Comparison of ENCODE assay signal across 34 cellular contexts in the genomic region with DNA sequence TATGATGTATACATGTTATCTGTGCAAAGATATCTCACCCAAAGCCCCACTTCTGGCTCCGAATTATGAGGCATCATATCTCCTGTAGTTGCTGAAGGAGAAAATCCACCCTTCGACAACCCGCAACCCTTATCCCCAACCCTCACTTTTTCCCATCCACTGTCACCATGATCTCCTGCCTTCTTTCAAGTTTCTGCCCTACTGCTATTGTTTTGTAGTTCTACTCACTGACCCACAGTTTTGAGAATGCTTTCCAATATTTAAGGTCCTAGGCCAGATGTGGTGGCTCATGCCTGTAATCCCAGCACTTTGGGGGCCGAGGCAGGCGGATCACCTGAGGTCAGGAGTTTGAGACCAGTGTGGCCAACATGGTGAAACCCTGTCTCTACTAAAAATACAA. TPM values are rescaled to one million over a fixed set of nuclear protein-coding genes. Genes with fewer than 3 reads are reported as not detected.
"Had no signal": no experiment of that assay in that cellular context is flagged by ENCODE, and none has a peak within 500 bp of the region (broad histone marks: within the 10 kb centered on the region; RNA-seq: fewer than 3 reads in every experiment).

No MANE protein-coding gene starts in this region.

- H3K9me3 Mint-ChIP-seq: activated B cell treated with CpG ODN at 0.5 μM for 24 hours; activated CD4-positive, alpha-beta memory T cell treated with anti-CD3 and anti-CD28 coated beads for 36 hours; activated CD4-positive, alpha-beta T cell treated with anti-CD3 and anti-CD28 coated beads, Interleukin-2, amount 10 ng/mL, durations not matched to agents 24 days and 14 days; activated CD8-positive, alpha-beta T cell treated with anti-CD3 and anti-CD28 coated beads for 36 hours; activated naive CD4-positive, alpha-beta T cell treated with anti-CD3 and anti-CD28 coated beads, Interleukin-2, amount 10 ng/mL, durations not matched to agents 7 days and 5 days; activated naive CD4-positive, alpha-beta T cell treated with anti-CD3 and anti-CD28 coated beads, Interleukin-2, amount 50 U/mL, for 24 hours; activated naive CD8-positive, alpha-beta T cell treated with anti-CD3 and anti-CD28 coated beads, Interleukin-2, amount 10 ng/mL, durations not matched to agents 7 days and 5 days; activated naive CD8-positive, alpha-beta T cell treated with anti-CD3 and anti-CD28 coated beads, Interleukin-2, amount 50 U/mL, for 24 hours; activated T-cell treated with anti-CD3 and anti-CD28 coated beads, Interleukin-2, amount 50 U/mL, for 24 hours; activated T-helper 2 cell treated with anti-CD3 and anti-CD28 coated beads, Interferon-gamma antibody, Interleukin-2, Interleukin-4, amounts not matched to agents 10 μg/mL and 5 μg/mL and 100 μg/mL, durations not matched to agents 14 hours and 24 hours and 36 hours; brain; central memory CD8-positive, alpha-beta T cell; T-helper 1 cell treated with Interleukin-12 subunit alpha and Interleukin-12 subunit beta and Interleukin-4 antibody, amounts not matched to agents 30 μg/mL and 1 μg/mL, for 36 hours; T-helper 2 cell treated with Interferon-gamma antibody and Interleukin-4, amounts not matched to agents 5 μg/mL and 100 μg/mL, for 36 hours had no signal

- H3K9me3 ChIP-seq: ascending aorta had no signal

- H3K27me3 ChIP-seq: ascending aorta, cardiac muscle cell had no signal

- H3K4me3 Mint-ChIP-seq: activated B cell treated with CpG ODN at 0.5 μM for 24 hours; activated CD4-positive, alpha-beta memory T cell treated with anti-CD3 and anti-CD28 coated beads for 36 hours; activated CD4-positive, alpha-beta T cell treated with anti-CD3 and anti-CD28 coated beads, Interleukin-2, amount 10 ng/mL, durations not matched to agents 24 days and 14 days; activated CD8-positive, alpha-beta T cell treated with anti-CD3 and anti-CD28 coated beads for 36 hours; activated naive CD4-positive, alpha-beta T cell treated with anti-CD3 and anti-CD28 coated beads, Interleukin-2, amount 10 ng/mL, durations not matched to agents 7 days and 5 days; activated naive CD4-positive, alpha-beta T cell treated with anti-CD3 and anti-CD28 coated beads, Interleukin-2, amount 50 U/mL, for 24 hours; activated naive CD8-positive, alpha-beta T cell; activated naive CD8-positive, alpha-beta T cell treated with anti-CD3 and anti-CD28 coated beads, Interleukin-2, amount 10 ng/mL, durations not matched to agents 7 days and 5 days; activated naive CD8-positive, alpha-beta T cell treated with anti-CD3 and anti-CD28 coated beads, Interleukin-2, amount 50 U/mL, for 24 hours; activated T-cell treated with anti-CD3 and anti-CD28 coated beads, Interleukin-2, amount 50 U/mL, for 24 hours; brain; central memory CD8-positive, alpha-beta T cell; T-helper 1 cell treated with Interleukin-12 subunit alpha and Interleukin-12 subunit beta and Interleukin-4 antibody, amounts not matched to agents 30 μg/mL and 1 μg/mL, for 36 hours; T-helper 2 cell treated with Interferon-gamma antibody and Interleukin-4, amounts not matched to agents 5 μg/mL and 100 μg/mL, for 36 hours had no signal

- H3K27me3 Mint-ChIP-seq: activated B cell treated with CpG ODN at 0.5 μM for 24 hours; activated CD4-positive, alpha-beta memory T cell treated with anti-CD3 and anti-CD28 coated beads for 36 hours; activated CD4-positive, alpha-beta T cell treated with anti-CD3 and anti-CD28 coated beads, Interleukin-2, amount 10 ng/mL, durations not matched to agents 24 days and 14 days; activated naive CD4-positive, alpha-beta T cell treated with anti-CD3 and anti-CD28 coated beads, Interleukin-2, amount 10 ng/mL, durations not matched to agents 7 days and 5 days; activated naive CD8-positive, alpha-beta T cell treated with anti-CD3 and anti-CD28 coated beads, Interleukin-2, amount 50 U/mL, for 24 hours had no signal

- H3K4me3 ChIP-seq: ascending aorta, cardiac muscle cell had no signal

- H3K36me3 ChIP-seq: ascending aorta, cardiac muscle cell had no signal

- H3K27ac Mint-ChIP-seq: activated B cell treated with CpG ODN at 0.5 μM for 24 hours; activated CD4-positive, alpha-beta memory T cell treated with anti-CD3 and anti-CD28 coated beads for 36 hours; activated CD4-positive, alpha-beta T cell treated with anti-CD3 and anti-CD28 coated beads, Interleukin-2, amount 10 ng/mL, durations not matched to agents 24 days and 14 days; activated CD8-positive, alpha-beta T cell treated with anti-CD3 and anti-CD28 coated beads for 36 hours; activated naive CD4-positive, alpha-beta T cell treated with anti-CD3 and anti-CD28 coated beads, Interleukin-2, amount 10 ng/mL, durations not matched to agents 7 days and 5 days; activated naive CD4-positive, alpha-beta T cell treated with anti-CD3 and anti-CD28 coated beads, Interleukin-2, amount 50 U/mL, for 24 hours; activated naive CD8-positive, alpha-beta T cell; activated naive CD8-positive, alpha-beta T cell treated with anti-CD3 and anti-CD28 coated beads, Interleukin-2, amount 10 ng/mL, durations not matched to agents 7 days and 5 days; activated naive CD8-positive, alpha-beta T cell treated with anti-CD3 and anti-CD28 coated beads, Interleukin-2, amount 50 U/mL, for 24 hours; activated T-cell treated with anti-CD3 and anti-CD28 coated beads, Interleukin-2, amount 50 U/mL, for 24 hours; activated T-helper 2 cell treated with anti-CD3 and anti-CD28 coated beads, Interferon-gamma antibody, Interleukin-2, Interleukin-4, amounts not matched to agents 10 μg/mL and 5 μg/mL and 100 μg/mL, durations not matched to agents 14 hours and 24 hours and 36 hours; brain; T-helper 1 cell treated with Interleukin-12 subunit alpha and Interleukin-12 subunit beta and Interleukin-4 antibody, amounts not matched to agents 30 μg/mL and 1 μg/mL, for 36 hours; T-helper 2 cell treated with Interferon-gamma antibody and Interleukin-4, amounts not matched to agents 5 μg/mL and 100 μg/mL, for 36 hours had no signal

- H3K36me3 Mint-ChIP-seq: activated CD4-positive, alpha-beta memory T cell treated with anti-CD3 and anti-CD28 coated beads for 36 hours; activated naive CD4-positive, alpha-beta T cell treated with anti-CD3 and anti-CD28 coated beads, Interleukin-2, amount 10 ng/mL, durations not matched to agents 7 days and 5 days; activated naive CD4-positive, alpha-beta T cell treated with anti-CD3 and anti-CD28 coated beads, Interleukin-2, amount 50 U/mL, for 24 hours; activated naive CD8-positive, alpha-beta T cell; activated naive CD8-positive, alpha-beta T cell treated with anti-CD3 and anti-CD28 coated beads, Interleukin-2, amount 10 ng/mL, durations not matched to agents 7 days and 5 days; brain had no signal

- H3K4me1 ChIP-seq: ascending aorta had no signal

- ATAC-seq: activated CD8-positive, alpha-beta T cell treated with anti-CD3 and anti-CD28 coated beads for 36 hours; activated naive CD8-positive, alpha-beta T cell treated with anti-CD3 and anti-CD28 coated beads, Interleukin-2, amount 50 U/mL, for 24 hours had no signal

- DNase-seq: activated B cell treated with CpG ODN at 0.5 μM for 24 hours; activated CD4-positive, alpha-beta memory T cell treated with anti-CD3 and anti-CD28 coated beads for 36 hours; activated CD4-positive, alpha-beta T cell treated with anti-CD3 and anti-CD28 coated beads for 4 hours; activated CD4-positive, alpha-beta T cell treated with anti-CD3 and anti-CD28 coated beads, Interleukin-2, amount 10 ng/mL, durations not matched to agents 24 days and 14 days; activated CD4-positive, alpha-beta T cell treated with anti-CD3 and anti-CD28 coated beads, Interleukin-2, amount 50 U/mL, for 1 hour; activated CD4-positive, alpha-beta T cell treated with anti-CD3 and anti-CD28 coated beads, Interleukin-2, amount 50 U/mL, for 4 hours; activated CD4-positive, CD25-positive, alpha-beta regulatory T cell treated with anti-CD3 and anti-CD28 coated beads, Interleukin-2, amount 50 U/mL, for 72 hours; activated CD8-positive, alpha-beta memory T cell treated with anti-CD3 and anti-CD28 coated beads, Interleukin-2, amount 50 U/mL, for 48 hours; activated CD8-positive, alpha-beta T cell treated with anti-CD3 and anti-CD28 coated beads for 36 hours; activated effector memory CD4-positive, alpha-beta T cell treated with Interleukin-2 at 50 U/mL for 16 hours; activated gamma-delta T cell; activated naive CD4-positive, alpha-beta T cell treated with anti-CD3 and anti-CD28 coated beads, Interleukin-2, amount 10 ng/mL, durations not matched to agents 7 days and 5 days; activated naive CD4-positive, alpha-beta T cell treated with Interleukin-2 at 50 U/mL for 16 hours; activated naive CD8-positive, alpha-beta T cell treated with anti-CD3 and anti-CD28 coated beads, Interleukin-2, amount 10 ng/mL, durations not matched to agents 7 days and 5 days; activated naive CD8-positive, alpha-beta T cell treated with anti-CD3 and anti-CD28 coated beads, Interleukin-2, amount 50 U/mL, for 24 hours; activated T-cell treated with anti-CD3 and anti-CD28 coated beads, Interleukin-2, amount 50 U/mL, for 24 hours; activated T-cell treated with anti-CD3 and anti-CD28 coated beads, Interleukin-2, amount 50 U/mL, for 48 hours; amygdala; anterior cingulate cortex; caudate nucleus; T-helper 1 cell; T-helper 2 cell; T-helper 9 cell had no signal

- H3K4me1 Mint-ChIP-seq: activated B cell treated with CpG ODN at 0.5 μM for 24 hours; activated CD4-positive, alpha-beta T cell treated with anti-CD3 and anti-CD28 coated beads, Interleukin-2, amount 10 ng/mL, durations not matched to agents 24 days and 14 days; activated naive CD4-positive, alpha-beta T cell treated with anti-CD3 and anti-CD28 coated beads, Interleukin-2, amount 10 ng/mL, durations not matched to agents 7 days and 5 days; activated naive CD4-positive, alpha-beta T cell treated with anti-CD3 and anti-CD28 coated beads, Interleukin-2, amount 50 U/mL, for 24 hours; activated naive CD8-positive, alpha-beta T cell treated with anti-CD3 and anti-CD28 coated beads, Interleukin-2, amount 10 ng/mL, durations not matched to agents 7 days and 5 days; activated naive CD8-positive, alpha-beta T cell treated with anti-CD3 and anti-CD28 coated beads, Interleukin-2, amount 50 U/mL, for 24 hours; central memory CD8-positive, alpha-beta T cell had no signal

- H3K27ac ChIP-seq: ascending aorta, cardiac muscle cell, VCaP had no signal

RNA-seq across cellular contexts. Expression of a gene that starts 22.2 kb away (rescaled TPM):
- total RNA-seq: activated B cell treated with CpG ODN at 0.5 μM for 24 hours; activated CD4-positive, alpha-beta memory T cell treated with anti-CD3 and anti-CD28 coated beads for 36 hours; activated CD4-positive, alpha-beta T cell treated with anti-CD3 and anti-CD28 coated beads, Interleukin-2, amount 10 ng/mL, durations not matched to agents 24 days and 14 days; activated CD8-positive, alpha-beta memory T cell treated with anti-CD3 and anti-CD28 coated beads for 36 hours; activated CD8-positive, alpha-beta T cell treated with anti-CD3 and anti-CD28 coated beads for 36 hours; activated naive CD8-positive, alpha-beta T cell treated with anti-CD3 and anti-CD28 coated beads, Interleukin-2, amount 10 ng/mL, durations not matched to agents 7 days and 5 days; activated T-helper 2 cell treated with anti-CD3 and anti-CD28 coated beads, Interferon-gamma antibody, Interleukin-2, Interleukin-4, amounts not matched to agents 10 μg/mL and 5 μg/mL and 100 μg/mL, durations not matched to agents 14 hours and 24 hours and 36 hours; ascending aorta; cardiac muscle cell had no signal
